ENCODE assay signal across 8 cellular contexts in genomic region chr7:50449881-50450690, GRCh38. TPM values are rescaled to one million over a fixed set of nuclear protein-coding genes. Genes with fewer than 3 reads are reported as not detected.
DNase-seq lines count a peak whose midpoint lies in the region; TF ChIP-seq lines count a peak whose summit lies in the region.

Gene FIGNL1, minus strand, starts transcription at chr7:50450350. Its CDS starts 3,063 bp downstream, at chr7:50447287.

- TF ChIP-seq CTCF in LNCaP clone FGC (IDR thresholded peaks at IDR 0.05; ENCODE audit: control insufficient read depth, extremely low read depth, insufficient read depth) = no peak
- no peak for TF ChIP-seq CTCF in foreskin fibroblast (IDR thresholded peaks at IDR 0.05; ENCODE audit: low read depth, low read length)

- no peaks in the 10 kb centered on the region for H3K27me3 ChIP-seq in neuron (ENCODE audit: insufficient read depth, low read length)

- peak; percentile 83 for DNase-seq in ELR (ENCODE audit: low read depth)
- peak; percentile 84 for DNase-seq in H4 (ENCODE audit: low spot score)
- DNase-seq in LNCaP clone FGC (ENCODE audit: low read depth) = peak; percentile 60
- DNase-seq in SHP77 (lab: John Stamatoyannopoulos, UW) = peak; percentile 78 to 89
- peak; percentile 63 for DNase-seq in activated gamma-delta T cell (lab: John Stamatoyannopoulos, UW)
- DNase-seq in foreskin fibroblast = peak; percentile 77 to 92
- DNase-seq in stromal cell of bone marrow (ENCODE audit: low read depth) = peak; percentile 24

- peaks cover 20% of the 10 kb centered on the region for H3K36me3 ChIP-seq in neuron (ENCODE audit: insufficient read depth, low read length)

- H3K9me3 ChIP-seq in neuron (ENCODE audit: low read length) = no peaks in the 10 kb centered on the region

- H2AFZ ChIP-seq in neuron (ENCODE audit: low read depth, low read length) = peak within 1 kb of the TSS; percentile 100

- H3K4me1 ChIP-seq in neuron (ENCODE audit: insufficient read depth, low read length) = peaks cover 7% of the 10 kb centered on the region

- H3K4me3 ChIP-seq in LNCaP clone FGC (ENCODE audit: low read depth, low read length) (peak within 1 kb of the TSS; percentile 77), foreskin fibroblast (ENCODE audit: low read depth in 1 of 2, low read length in 2 of 2) (peak within 1 kb of the TSS; percentile 77 to 84), neuron (ENCODE audit: low read length) (peak within 1 kb of the TSS; percentile 98)

RNA-seq across cellular contexts. Expression of gene FIGNL1, which starts in this region (rescaled TPM):
- total RNA-seq in H4 (2014; rRNA removed; shearing (Covaris generic)) = 46.2 and 51.8 TPM in 2 replicates

Comparison
In these comparisons a context has a peak if more than half of its experiments do, and no peak if none do; other contexts are left out.
1. Peak in every context shown above with its lines: DNase-seq and H3K4me3 ChIP-seq.
2. DNase-seq: peak in every context shown above with its lines; median percentile 84 in foreskin fibroblast; 84 in H4; 84 in SHP77; 83 in ELR; 63 in activated gamma-delta T cell; 60 in LNCaP clone FGC; 24 in stromal cell of bone marrow.